8 cellular contexts compared by ENCODE assay signal in genomic region chr5:14144586-14145355, GRCh38. TPM values are rescaled to one million over a fixed set of nuclear protein-coding genes. Genes with fewer than 3 reads are reported as not detected.
DNase-seq lines count a peak whose midpoint lies in the region; ATAC-seq and TF ChIP-seq lines count a peak whose summit lies in the region.

No MANE protein-coding gene starts in this region.

- no peak for TF ChIP-seq POLR2A in lower leg skin (IDR thresholded peaks at IDR 0.05)

- intact Hi-C loops in dorsolateral prefrontal cortex (cut with DNase I) (loop anchor here (2.0 to 10.0 kb wide), 4 partner anchors 37 to 520 kb away; partner anchors contain the start of gene OTULIN (in 1 of the 2)), lower leg skin (cut with DNase I; ENCODE audit: low total_unique reads) (no loop called here)

- WGBS in lower leg skin, 2 donors, result 1 to 2% methylated on average over 52 to 65 of the region's 84 CpGs

- ATAC-seq in GM18511 (IDR thresholded peaks at IDR 0.05; ENCODE audit: unreplicated experiment), result peak; percentile 64
- peak; percentile 57 for ATAC-seq in HG02938 (IDR thresholded peaks at IDR 0.05; ENCODE audit: unreplicated experiment)
- peak; percentile 50 to 57 for ATAC-seq in activated CD4-positive, CD25-positive, alpha-beta regulatory T cell treated with anti-CD3 and anti-CD28 coated beads, Interleukin-2, amount 50 U/mL, for 24 hours

- CTCF ChIA-PET in AG04449 (lab: Yijun Ruan, JAX), result interaction anchor here (0.6 to 1.1 kb wide), 3 partner anchors 16 to 155 kb away, joined by 3 read pairs; no protein-coding TSS in a partner anchor

- H3K4me3 ChIP-seq in AG04449 (ENCODE audit: low read depth, low read length), result peak overlapping the region; percentile 95
- H3K4me3 ChIP-seq in dorsolateral prefrontal cortex, result peak overlapping the region; percentile 66 to 92 (median 81)
- H3K4me3 ChIP-seq in lower leg skin (ENCODE audit: low read depth, poor library complexity, severe bottlenecking), result peak overlapping the region; percentile 75

- TF ChIP-seq CTCF in AG04449 (IDR thresholded peaks at IDR 0.05; ENCODE audit: insufficient read depth, low read length, missing control alignments), result no peak
- peak in 1 of 56 donors; percentile 3 for TF ChIP-seq CTCF in dorsolateral prefrontal cortex (IDR thresholded peaks at IDR 0.05 in 54 of 56, conservative IDR thresholded peaks at IDR 0.05 in 2 of 56; ENCODE audit: low read depth in 1 of 56, partially characterized antibody in 56 of 56)
- TF ChIP-seq CTCF in lower leg skin (IDR thresholded peaks at IDR 0.05), result no peak

- peak overlapping the region in 57 of 59 donors; percentile 23 to 97 (median 84) for H3K27ac ChIP-seq in dorsolateral prefrontal cortex

- POLR2A ChIA-PET in AG04449 (lab: Yijun Ruan, JAX), result interaction anchor here (0.7 to 3.5 kb wide), 11 partner anchors 9 to 134 kb away, joined by 3 to 20 read pairs (median 5); no protein-coding TSS in a partner anchor

- H3K27me3 ChIP-seq in dorsolateral prefrontal cortex, result no peaks in the 10 kb centered on the region

- DNase-seq in AG04449 (ENCODE audit: low read depth, low spot score), result no peak
- peak; percentile 42 for DNase-seq in NCI-H187 treated with DMSO at 0.1 percent for 48 hours (lab: John Stamatoyannopoulos, UW)
- DNase-seq in dorsolateral prefrontal cortex, result peak in 7 of 10 donors; percentile 27 to 71 (median 41)
- DNase-seq in lower leg skin (ENCODE audit: low spot score in 2 of 2), result peak; percentile 63 to 92
- peak; percentile 9 for DNase-seq in stimulated activated CD8-positive, alpha-beta memory T cell treated with anti-CD3 and anti-CD28 coated beads, Interleukin-15, amount 100 ng/mL, for 24 hours (ENCODE audit: low read depth)

RNA-seq across cellular contexts. Expression of gene TRIO, which starts 1.6 kb away (rescaled TPM):
- total RNA-seq in dorsolateral prefrontal cortex (100 to 1,000 TPM; 171 to 414 (median 292) TPM), lower leg skin (100 to 1,000 TPM in 1 of 4 donors, 10 to 100 TPM in 3; 47.8 to 101 (median 64.5) TPM)
